20 cellular contexts compared by ENCODE assay signal in the genomic region with DNA sequence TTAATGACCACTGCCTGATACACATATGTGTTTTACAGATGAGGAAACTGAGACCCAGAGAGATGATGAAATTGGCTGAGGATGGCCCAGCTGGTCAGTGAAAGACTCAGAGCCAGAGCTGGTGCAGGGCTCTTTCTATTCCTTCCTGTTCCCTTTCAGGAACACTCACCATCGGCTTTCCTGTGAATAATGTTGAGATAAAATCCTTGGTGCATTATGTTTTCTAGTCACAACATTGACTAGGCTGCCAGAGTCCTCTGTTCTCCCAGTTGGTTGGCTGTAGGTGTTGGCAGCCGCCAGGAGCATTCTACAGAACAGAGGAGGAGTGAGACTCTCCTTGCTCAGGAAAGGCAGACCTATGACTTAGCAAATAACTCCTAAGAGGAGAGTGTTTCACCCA. TPM values are rescaled to one million over a fixed set of nuclear protein-coding genes. Genes with fewer than 3 reads are reported as not detected.
A peak's percentile ranks its signal among the peaks of the same experiment; 100 is the strongest.
DNase-seq lines count a peak whose midpoint lies in the region; ATAC-seq, FAIRE-seq and TF ChIP-seq lines count a peak whose summit lies in the region.
"Had no signal": no experiment of that assay in that cellular context is flagged by ENCODE, and none has a peak within 500 bp of the region (broad histone marks: within the 10 kb centered on the region; RNA-seq: fewer than 3 reads in every experiment).

No MANE protein-coding gene starts in this region.

- H4K91ac ChIP-seq in trophoblast cell (ENCODE audit: low read depth, low read length), result peak overlapping the region; percentile 20

- H2AK5ac ChIP-seq in trophoblast cell (ENCODE audit: low read length), result no peak overlapping the region

- peaks cover 13% of the 10 kb centered on the region for H3K4me1 ChIP-seq in CD4-positive, alpha-beta memory T cell (ENCODE audit: insufficient read depth, low read length)
- H3K4me1 ChIP-seq in SJCRH30 (peaks cover 31% of the 10 kb centered on the region), trophoblast cell (ENCODE audit: control insufficient read depth in 1 of 2, insufficient read depth in 2 of 2, low read length in 2 of 2) (peaks cover 4 to 23% of the 10 kb centered on the region in 2 experiments), vagina (no peaks in the 10 kb centered on the region), kidney (ENCODE audit: control insufficient read depth in 1 of 2, insufficient read depth in 1 of 2, low read depth in 1 of 2, low read length in 2 of 2) (peaks cover 0 to 4% of the 10 kb centered on the region in 2 donors)

- H4K8ac ChIP-seq in trophoblast cell (ENCODE audit: low read depth, low read length), result no peak overlapping the region

- WGBS in trophoblast cell (ENCODE audit: extremely low coverage, insufficient coverage, insufficient read length), result no CpG with 5 or more reads among the region's 2 CpGs

- H3K4ac ChIP-seq in trophoblast cell (ENCODE audit: low read depth, low read length), result no peak overlapping the region

- CTCF ChIA-PET in CD4-positive, alpha-beta memory T cell (lab: Charles Lee; ENCODE audit: partially characterized antibody), result interaction anchor here (1.0 to 1.1 kb wide), 2 partner anchors 8 to 9 kb away, joined by 4 read pairs; no protein-coding TSS in a partner anchor

- H3K36me3 ChIP-seq in CD4-positive, alpha-beta memory T cell (ENCODE audit: insufficient read depth, low read length), result no peaks in the 10 kb centered on the region
- H3K36me3 ChIP-seq in SJCRH30, result no peaks in the 10 kb centered on the region
- peaks cover 58 to 79% of the 10 kb centered on the region in 2 experiments for H3K36me3 ChIP-seq in trophoblast cell (ENCODE audit: control insufficient read depth in 1 of 2, insufficient read depth in 2 of 2, low read length in 2 of 2)
- no peaks in the 10 kb centered on the region for H3K36me3 ChIP-seq in vagina
- no peaks in the 10 kb centered on the region for H3K36me3 ChIP-seq in kidney (ENCODE audit: control insufficient read depth in 1 of 2, insufficient read depth in 2 of 2, low read length in 2 of 2)

- no peak for TF ChIP-seq POLR2A in vagina (IDR thresholded peaks at IDR 0.05)

- no peaks in the 10 kb centered on the region for H3K36me3 Mint-ChIP-seq in CD4-positive, alpha-beta memory T cell
- H3K36me3 Mint-ChIP-seq: brain had no signal

- no peak overlapping the region for H3K23ac ChIP-seq in trophoblast cell (ENCODE audit: low read length)

- H3K4me3 Mint-ChIP-seq in CD4-positive, alpha-beta memory T cell, result no peak overlapping the region
- H3K4me3 Mint-ChIP-seq: activated naive CD8-positive, alpha-beta T cell treated with anti-CD3 and anti-CD28 coated beads, Interleukin-2, amount 50 U/mL, for 24 hours; brain; CD4-positive, alpha-beta T cell had no signal

- no peak overlapping the region for H2AFZ ChIP-seq in trophoblast cell (ENCODE audit: insufficient read depth, low read length, poor library complexity)

- no peak overlapping the region for H3K14ac ChIP-seq in trophoblast cell (ENCODE audit: low read length)

- H3K27me3 Mint-ChIP-seq in CD4-positive, alpha-beta memory T cell, result no peaks in the 10 kb centered on the region
- H3K27me3 Mint-ChIP-seq: activated naive CD8-positive, alpha-beta T cell treated with anti-CD3 and anti-CD28 coated beads, Interleukin-2, amount 50 U/mL, for 24 hours; brain; CD4-positive, alpha-beta T cell had no signal

- intact Hi-C loops in CD4-positive, alpha-beta memory T cell (cut with micrococcal nuclease), result no loop called here
- intact Hi-C loops in cardiac septum (cut with DNase I) (no loop called here), vagina (cut with DNase I) (no loop called here), kidney (cut with DNase I) (no loop called here)

- peaks cover 13 to 34% (median 21%) of the 10 kb centered on the region in 4 donors for H3K4me1 Mint-ChIP-seq in CD4-positive, alpha-beta memory T cell

- H3K4me3 ChIP-seq in CD4-positive, alpha-beta memory T cell (ENCODE audit: low read length in 2 of 2), result no peak overlapping the region
- no peak overlapping the region for H3K4me3 ChIP-seq in SJCRH30
- no peak overlapping the region for H3K4me3 ChIP-seq in trophoblast cell (ENCODE audit: low read depth, low read length)
- H3K4me3 ChIP-seq in vagina, result no peak overlapping the region
- no peak overlapping the region for H3K4me3 ChIP-seq in kidney (ENCODE audit: low read length in 2 of 2)

- H3K9ac ChIP-seq in trophoblast cell (ENCODE audit: low read length) (no peak overlapping the region), kidney (ENCODE audit: low read length in 2 of 2) (no peak overlapping the region)

- ATAC-seq in HG02642 (IDR thresholded peaks at IDR 0.05; ENCODE audit: poor library complexity, unreplicated experiment), result no peak
- ATAC-seq: activated CD4-positive, CD25-positive, alpha-beta regulatory T cell treated with anti-CD3 and anti-CD28 coated beads, Interleukin-2, amount 50 U/mL, for 24 hours had no signal

- no peaks in the 10 kb centered on the region for H3K27me3 ChIP-seq in CD4-positive, alpha-beta memory T cell (ENCODE audit: insufficient read depth, low read length)
- H3K27me3 ChIP-seq in SJCRH30 (no peaks in the 10 kb centered on the region), trophoblast cell (ENCODE audit: insufficient read depth, low read length) (no peaks in the 10 kb centered on the region), vagina (no peaks in the 10 kb centered on the region)

- TF ChIP-seq CTCF in vagina (IDR thresholded peaks at IDR 0.05), result no peak
- no peak for TF ChIP-seq CTCF in kidney (IDR thresholded peaks at IDR 0.05; ENCODE audit: borderline replicate concordance, extremely low read depth, insufficient read depth)

- H3K4me2 ChIP-seq in trophoblast cell (ENCODE audit: low read length), result no peak overlapping the region

- no peaks in the 10 kb centered on the region for H3K9me3 ChIP-seq in CD4-positive, alpha-beta memory T cell (ENCODE audit: control insufficient read depth in 1 of 2, low read length in 2 of 2)
- H3K9me3 ChIP-seq in SJCRH30 (replicated peaks) (0 out of 2 replicates have a peak, but pooled peaks cover 3% of the 10 kb centered on the region), trophoblast cell (ENCODE audit: insufficient read depth, low read depth, low read length) (peaks cover 5% of the 10 kb centered on the region), vagina (no peaks in the 10 kb centered on the region), kidney (ENCODE audit: control insufficient read depth in 1 of 2, low read length in 2 of 2) (no peaks in the 10 kb centered on the region)

- H2BK5ac ChIP-seq in trophoblast cell (ENCODE audit: low read depth, low read length, poor library complexity), result peak overlapping the region; percentile 12

- POLR2A ChIA-PET in CD4-positive, alpha-beta memory T cell (lab: Charles Lee; ENCODE audit: partially characterized antibody), result no interaction called here

- H2BK12ac ChIP-seq in trophoblast cell (ENCODE audit: low read length), result no peak overlapping the region

- DNase-seq in CD4-positive, alpha-beta memory T cell, result no peak
- DNase-seq in SJCRH30 (no peak), cardiac septum (ENCODE audit: low spot score) (peak; percentile 22), trophoblast cell (no peak), vagina (ENCODE audit: extremely low spot score in 2 of 2) (no peak), kidney (no peak), LoVo (ENCODE audit: low spot score) (no peak)
- DNase-seq: activated gamma-delta T cell treated with Interleukin-2 at 50 U/mL for 16 hours; activated naive CD8-positive, alpha-beta T cell treated with anti-CD3 and anti-CD28 coated beads, Interleukin-2, amount 50 U/mL, for 24 hours; activated T-cell treated with anti-CD3 and anti-CD28 coated beads, Interleukin-2, amount 50 U/mL, for 1 hour; CD4-positive, alpha-beta T cell; NCI-H2029 treated with DMSO at 0.1 percent for 48 hours; NCI-H345; NCI-H774; nucleus accumbens; stimulated activated CD4-positive, alpha-beta T cell treated with anti-CD3 and anti-CD28 coated beads, Interleukin-4, amount 100 ng/mL, for 1 hour; stimulated activated naive CD4-positive, alpha-beta T cell treated with Interleukin-2 at 50 U/mL for 16 hours had no signal

- H2BK120ac ChIP-seq in trophoblast cell (ENCODE audit: insufficient read depth, low read length, poor library complexity), result peak overlapping the region; percentile 50

- H3K27ac ChIP-seq in CD4-positive, alpha-beta memory T cell (ENCODE audit: low read depth, low read length), result no peak overlapping the region
- H3K27ac ChIP-seq in SJCRH30 (peak overlapping the region; percentile 74), trophoblast cell (ENCODE audit: low read depth, low read length) (peak overlapping the region; percentile 28), vagina (no peak overlapping the region), kidney (ENCODE audit: low read depth in 2 of 2, low read length in 2 of 2) (no peak overlapping the region)

- no peak overlapping the region for H4K12ac ChIP-seq in trophoblast cell (ENCODE audit: low read depth, low read length)

- H3K79me1 ChIP-seq in trophoblast cell (ENCODE audit: low read length), result peaks cover 8% of the 10 kb centered on the region

- peak overlapping the region; percentile 8 for H3K18ac ChIP-seq in trophoblast cell (ENCODE audit: low read length)

- peaks cover 0 to 2% (median 0%) of the 10 kb centered on the region in 8 donors for H3K9me3 Mint-ChIP-seq in CD4-positive, alpha-beta memory T cell
- H3K9me3 Mint-ChIP-seq: activated naive CD8-positive, alpha-beta T cell treated with anti-CD3 and anti-CD28 coated beads, Interleukin-2, amount 50 U/mL, for 24 hours; CD4-positive, alpha-beta T cell had no signal

- no peak for FAIRE-seq in kidney (lab: Jason Lieb, UNC)

- H3K27ac Mint-ChIP-seq in CD4-positive, alpha-beta memory T cell, result peak overlapping the region in 4 of 7 donors; percentile 52 to 80 (median 56)

- no peaks in the 10 kb centered on the region for H3K79me2 ChIP-seq in trophoblast cell (ENCODE audit: control insufficient read depth, insufficient read depth, low read length, poor library complexity)

RNA-seq across cellular contexts. Expression of gene TGFBI, which starts 14.8 kb away (rescaled TPM):
- total RNA-seq in CD4-positive, alpha-beta memory T cell, result 10 to 100 TPM; 12.7 to 13.2 TPM
- polyA plus RNA-seq in CD4-positive, alpha-beta memory T cell, result 1 to 10 TPM; 3.7 to 7.3 TPM
- 4.8 TPM in 2 replicates for total RNA-seq in SJCRH30 (2014; rRNA removed; shearing (Covaris generic))
- total RNA-seq in cardiac septum (46.9 TPM), vagina (43.2 TPM), kidney (78.5 TPM)
- 3,939 and 3,953 TPM in 2 replicates for polyA plus RNA-seq in trophoblast cell (2013)
- 36.4 TPM for polyA plus RNA-seq in kidney (ENCODE audit: insufficient read depth, low read depth, low replicate concordance)

Comparison
In these comparisons a context has a peak if more than half of its experiments do, and no peak if none do; other contexts are left out.
1. H3K27ac ChIP-seq: peak in SJCRH30 (single experiment) and trophoblast cell (single experiment); none in CD4-positive, alpha-beta memory T cell (single experiment), vagina (single experiment) and kidney (0 of 2).